Comparison of ENCODE assay signal across 8 cellular contexts in the genomic region with DNA sequence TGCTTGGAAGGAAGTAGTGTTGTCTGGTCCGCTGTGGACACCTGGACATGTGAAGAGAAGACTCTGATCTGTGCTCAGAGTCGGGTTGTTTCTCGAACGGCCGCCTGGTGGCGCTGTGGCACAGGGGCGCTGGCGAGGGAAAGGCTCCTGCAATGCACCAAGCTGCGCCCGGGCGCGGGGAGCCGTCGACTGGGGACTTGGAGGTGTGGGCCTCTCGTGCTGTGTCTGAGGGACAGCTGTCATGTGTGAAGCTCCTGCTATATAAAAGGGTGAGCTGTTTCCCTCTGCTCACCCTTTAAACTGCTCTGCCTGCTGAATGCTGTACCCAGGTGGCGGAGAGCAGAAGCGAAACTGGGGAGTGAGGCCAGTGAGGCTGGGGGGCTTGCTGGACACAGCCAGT. TPM values are rescaled to one million over a fixed set of nuclear protein-coding genes. Genes with fewer than 3 reads are reported as not detected.
DNase-seq lines count a peak whose midpoint lies in the region; ATAC-seq and TF ChIP-seq lines count a peak whose summit lies in the region.

No MANE protein-coding gene starts in this region.

- no peaks in the 10 kb centered on the region for H3K27me3 ChIP-seq in psoas muscle (ENCODE audit: insufficient read depth in 3 of 3, low read length in 2 of 3)

- DNase-seq in NCI-H187 (lab: John Stamatoyannopoulos, UW) (peak; percentile 15 to 42), NCI-H187 treated with DMSO at 0.1 percent for 48 hours (lab: John Stamatoyannopoulos, UW) (no peak), SK-N-MC (ENCODE audit: low read depth, low spot score) (no peak), Right ventricle myocardium superior (peak; percentile 88), psoas muscle (peak; percentile 82 to 90), ureter (ENCODE audit: low spot score) (peak; percentile 75)
- DNase-seq in Jurkat, Clone E6-1 (ENCODE audit: low read depth, low spot score), result peak; percentile 21
- peak; percentile 63 for DNase-seq in activated naive CD4-positive, alpha-beta T cell treated with anti-CD3 and anti-CD28 coated beads, Interleukin-2, amount 50 U/mL, for 16 hours

- H3K9me3 ChIP-seq in SK-N-MC (ENCODE audit: low read depth, low read length) (no peaks in the 10 kb centered on the region), psoas muscle (no peaks in the 10 kb centered on the region)

- H3K36me3 ChIP-seq in SK-N-MC (ENCODE audit: insufficient read depth, low read length) (no peaks in the 10 kb centered on the region), psoas muscle (ENCODE audit: insufficient read depth in 1 of 2, low read depth in 1 of 2) (no peaks in the 10 kb centered on the region)

- peak overlapping the region; percentile 9 for H3K4me3 ChIP-seq in Jurkat, Clone E6-1 (ENCODE audit: low read length)
- H3K4me3 ChIP-seq in SK-N-MC (peak overlapping the region; percentile 55), psoas muscle (peak overlapping the region; percentile 55)

- no peak overlapping the region for H3K27ac ChIP-seq in SK-N-MC
- H3K27ac ChIP-seq in psoas muscle, result no peak overlapping the region

- no peaks in the 10 kb centered on the region for H3K4me1 ChIP-seq in psoas muscle

- no peak overlapping the region for H3K9ac ChIP-seq in SK-N-MC (ENCODE audit: insufficient read length)

- 11 to 13% (median 13%) methylated on average over 15 to 17 of the region's 17 CpGs for WGBS in psoas muscle, 3 donors

- ATAC-seq in Right ventricle myocardium superior (ENCODE audit: poor library complexity) (peak; percentile 99), psoas muscle (peak; percentile 96 to 99 (median 98))

- intact Hi-C loops in Right ventricle myocardium superior (cut with DNase I) (loop anchor here (2.0 to 10.0 kb wide), 2 partner anchors 138 to 302 kb away; no protein-coding TSS in a partner anchor), psoas muscle (cut with DNase I) (loop anchor here (1.0 to 10.0 kb wide), 4 partner anchors 139 to 312 kb away; no protein-coding TSS in a partner anchor)

- TF ChIP-seq CTCF in psoas muscle (IDR thresholded peaks at IDR 0.05), result peak; percentile 93

RNA-seq across cellular contexts. Expression of a gene that starts 44.0 kb away (rescaled TPM):
- polyA plus RNA-seq in Jurkat, Clone E6-1 (2012; ENCODE audit: insufficient read depth, insufficient read length), result 0.73 TPM
- 5.1 TPM for total RNA-seq in Right ventricle myocardium superior
- total RNA-seq in psoas muscle, result 10 to 100 TPM in 2 of 4 donors, 1 to 10 TPM in 2; 2.9 to 30.8 (median 11.1) TPM
- polyA plus RNA-seq in psoas muscle, result 10 to 100 TPM in 1 of 3 donors, 1 to 10 TPM in 1, under 1 TPM in 1; 0.90 to 28.0 (median 2.5) TPM
- total RNA-seq in ureter, result 19.4 TPM

Comparison
In these comparisons a context has a peak if more than half of its experiments do, and no peak if none do; other contexts are left out.
1. DNase-seq: peak in NCI-H187 (2 of 2), Jurkat, Clone E6-1 (single experiment), activated naive CD4-positive, alpha-beta T cell treated with anti-CD3 and anti-CD28 coated beads, Interleukin-2, amount 50 U/mL, for 16 hours (single experiment), Right ventricle myocardium superior (single experiment), psoas muscle (2 of 2) and ureter (single experiment); none in NCI-H187 treated with DMSO at 0.1 percent for 48 hours (single experiment) and SK-N-MC (single experiment).
2. Peak in every context shown above with its lines, with median percentiles within 50 percentile points of each other: H3K4me3 ChIP-seq.